1 cellular context compared by ENCODE assay signal in the genomic region with DNA sequence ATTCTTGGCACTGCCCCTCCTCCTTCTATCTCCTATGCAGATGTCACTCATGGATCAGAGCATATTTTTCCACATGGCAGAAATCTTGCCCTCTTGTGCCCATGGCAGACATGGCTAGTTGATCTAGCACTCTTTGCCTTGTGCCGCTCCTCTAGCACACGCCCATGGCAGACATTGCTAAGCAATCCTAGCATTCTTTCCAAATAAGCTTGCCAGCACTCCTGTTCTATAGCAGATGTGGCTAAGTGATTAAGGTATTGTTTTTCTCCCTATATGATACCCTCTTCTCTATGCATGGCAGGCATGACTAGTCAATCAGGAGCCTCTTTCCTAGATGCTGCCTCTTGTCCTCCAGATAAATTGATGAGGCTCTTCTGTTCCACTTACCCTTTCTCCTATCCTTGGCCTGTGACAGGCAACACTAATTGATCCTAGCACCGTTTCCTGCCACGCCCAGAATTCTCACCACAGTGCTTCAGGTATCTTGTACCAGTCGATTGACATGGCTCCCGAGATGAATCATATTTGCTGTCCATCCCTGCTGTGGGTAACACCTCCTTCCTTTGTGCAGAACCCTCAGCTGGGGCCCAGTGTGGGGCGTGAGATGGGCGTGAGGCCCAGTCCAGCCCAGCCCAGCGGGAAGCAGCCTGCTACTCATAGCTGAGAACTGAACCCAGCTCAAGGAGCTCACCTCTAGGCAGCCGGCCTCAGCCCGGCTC.
A peak's percentile ranks its signal among the peaks of the same experiment; 100 is the strongest.
TF ChIP-seq lines count a peak whose summit lies in the region.

No MANE protein-coding gene starts in this region.

TF ChIP-seq in GM12878, 131 proteins besides CTCF, POLR2A, EP300 and RAD21:
- TF ChIP-seq, protein P1, sequence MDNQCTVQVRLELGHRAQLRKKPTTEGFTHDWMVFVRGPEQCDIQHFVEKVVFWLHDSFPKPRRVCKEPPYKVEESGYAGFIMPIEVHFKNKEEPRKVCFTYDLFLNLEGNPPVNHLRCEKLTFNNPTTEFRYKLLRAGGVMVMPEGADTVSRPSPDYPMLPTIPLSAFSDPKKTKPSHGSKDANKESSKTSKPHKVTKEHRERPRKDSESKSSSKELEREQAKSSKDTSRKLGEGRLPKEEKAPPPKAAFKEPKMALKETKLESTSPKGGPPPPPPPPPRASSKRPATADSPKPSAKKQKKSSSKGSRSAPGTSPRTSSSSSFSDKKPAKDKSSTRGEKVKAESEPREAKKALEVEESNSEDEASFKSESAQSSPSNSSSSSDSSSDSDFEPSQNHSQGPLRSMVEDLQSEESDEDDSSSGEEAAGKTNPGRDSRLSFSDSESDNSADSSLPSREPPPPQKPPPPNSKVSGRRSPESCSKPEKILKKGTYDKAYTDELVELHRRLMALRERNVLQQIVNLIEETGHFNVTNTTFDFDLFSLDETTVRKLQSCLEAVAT (IDR thresholded peaks at IDR 0.05), result peak; percentile 82
- TF ChIP-seq CBX5 (IDR thresholded peaks at IDR 0.05; ENCODE audit: low read depth), result no peak
